Comparison of ENCODE assay signal across 20 cellular contexts in the genomic region with DNA sequence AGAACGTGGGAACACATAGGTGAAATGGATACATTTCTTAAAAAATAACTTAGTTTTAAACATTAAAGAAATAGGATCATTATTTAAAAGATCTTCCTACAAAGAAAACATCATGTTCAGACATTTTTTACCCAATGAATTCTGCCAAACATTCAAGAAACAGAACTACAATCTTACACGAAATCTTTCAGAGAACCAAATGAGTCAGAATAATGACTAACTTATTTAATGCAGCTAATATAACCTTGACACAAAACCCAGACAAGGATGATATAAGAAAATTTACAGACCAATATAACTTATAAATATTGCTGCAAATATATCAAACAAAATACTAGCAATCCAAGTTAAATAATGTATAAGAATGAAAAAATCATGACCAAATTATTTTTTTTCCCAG.
DNase-seq lines count a peak whose midpoint lies in the region; TF ChIP-seq lines count a peak whose summit lies in the region.
"Had no signal": no experiment of that assay in that cellular context is flagged by ENCODE, and none has a peak within 500 bp of the region (broad histone marks: within the 10 kb centered on the region; RNA-seq: fewer than 3 reads in every experiment).

No MANE protein-coding gene starts in this region.

- no peak overlapping the region for H3K23ac ChIP-seq in mesenchymal stem cell (ENCODE audit: low read length in 2 of 2)

- intact Hi-C loops in prostate gland (cut with DNase I) = no loop called here

- H3K79me1 ChIP-seq in mesenchymal stem cell (replicated peaks; ENCODE audit: low read length, poor library complexity, severe bottlenecking) = no peaks in the 10 kb centered on the region

- no peaks in the 10 kb centered on the region for H3K4me1 ChIP-seq in mesenchymal stem cell (ENCODE audit: control insufficient read depth, insufficient read depth, low read depth, low read length)
- no peaks in the 10 kb centered on the region for H3K4me1 ChIP-seq in prostate gland (replicated peaks)
- H3K4me1 ChIP-seq: BLaER1, upper lobe of right lung had no signal

- no peak for TF ChIP-seq POLR2A in prostate gland (IDR thresholded peaks at IDR 0.05)

- H2BK15ac ChIP-seq in mesenchymal stem cell (ENCODE audit: low read depth, poor library complexity, severe bottlenecking) = no peak overlapping the region

- no peak overlapping the region for H2BK120ac ChIP-seq in mesenchymal stem cell (ENCODE audit: low read depth, low read length)

- no peak overlapping the region for H4K91ac ChIP-seq in mesenchymal stem cell (ENCODE audit: low read length)

- H3K36me3 ChIP-seq in mesenchymal stem cell (ENCODE audit: control insufficient read depth in 1 of 2, insufficient read depth in 2 of 2, low read depth in 1 of 2, low read length in 2 of 2) (no peaks in the 10 kb centered on the region), H7 (replicated peaks; ENCODE audit: control insufficient read depth, insufficient read depth, low read length) (no peaks in the 10 kb centered on the region), prostate gland (no peaks in the 10 kb centered on the region)
- H3K36me3 ChIP-seq: BLaER1, upper lobe of right lung had no signal

- no peak overlapping the region for H4K8ac ChIP-seq in mesenchymal stem cell (ENCODE audit: low read length)

- no peak overlapping the region for H2AK5ac ChIP-seq in mesenchymal stem cell (ENCODE audit: low read length, severe bottlenecking)

- H2BK12ac ChIP-seq in mesenchymal stem cell (ENCODE audit: low read length in 2 of 2) = no peak overlapping the region

- peak overlapping the region; percentile 18 for H3K9ac ChIP-seq in mesenchymal stem cell (ENCODE audit: low read length)
- H3K9ac ChIP-seq: BLaER1 had no signal

- TF ChIP-seq CTCF in choroid plexus epithelial cell (conservative IDR thresholded peaks at IDR 0.05; ENCODE audit: low read depth, low read length) (no peak), prostate gland (IDR thresholded peaks at IDR 0.05) (no peak)

- DNase-seq in EL (peak; percentile 46), RPMI7951 (ENCODE audit: low read depth) (peak; percentile 34), choroid plexus epithelial cell (ENCODE audit: low read depth) (peak; percentile 45), mesenchymal stem cell (no peak), H7 (no peak), prostate gland (ENCODE audit: low spot score) (no peak)
- no peak for DNase-seq in activated CD4-positive, alpha-beta T cell treated with anti-CD3 and anti-CD28 coated beads for 1 hour
- no peak for DNase-seq in stimulated activated CD4-positive, alpha-beta T cell treated with anti-CD3 and anti-CD28 coated beads, Interleukin-4, amount 100 ng/mL, for 4 hours
- DNase-seq: activated CD4-positive, alpha-beta T cell treated with anti-CD3 and anti-CD28 coated beads, Interleukin-2, amount 50 U/mL, for 4 hours; activated CD8-positive, alpha-beta memory T cell treated with anti-CD3 and anti-CD28 coated beads, Interleukin-2, amount 50 U/mL, for 4 hours; COR-L47; effector memory CD8-positive, alpha-beta T cell; glutamatergic neuron; Karpas-422; NCI-H1694 treated with DMSO at 0.1 percent for 48 hours; NCI-H526 treated with DMSO at 0.1 percent for 48 hours; upper lobe of right lung had no signal

- H3K27me3 ChIP-seq in mesenchymal stem cell (ENCODE audit: control insufficient read depth in 1 of 2, insufficient read depth in 1 of 2, low read length in 2 of 2) = no peaks in the 10 kb centered on the region
- H3K27me3 ChIP-seq in H7 (ENCODE audit: control insufficient read depth, insufficient read depth, low read length) = no peaks in the 10 kb centered on the region
- H3K27me3 ChIP-seq in prostate gland (replicated peaks; ENCODE audit: insufficient read depth) = no peaks in the 10 kb centered on the region
- H3K27me3 ChIP-seq: BLaER1, upper lobe of right lung had no signal

- WGBS in mesenchymal stem cell = 71% methylated on average over 1 of the region's 2 CpGs
- WGBS in prostate gland = 58% methylated on average over 2 of the region's 2 CpGs

- no peak overlapping the region for H3K4ac ChIP-seq in mesenchymal stem cell (ENCODE audit: low read depth in 1 of 2, low read length in 2 of 2)

- no peak overlapping the region for H3K4me2 ChIP-seq in mesenchymal stem cell (ENCODE audit: low read length, poor library complexity, severe bottlenecking)
- H3K4me2 ChIP-seq: BLaER1, smooth muscle cell had no signal

- H3K9me3 ChIP-seq in mesenchymal stem cell (ENCODE audit: control insufficient read depth, low read length) (peaks cover 6% of the 10 kb centered on the region), prostate gland (no peaks in the 10 kb centered on the region)
- H3K9me3 ChIP-seq: BLaER1, upper lobe of right lung had no signal

- no peak overlapping the region for H2AFZ ChIP-seq in mesenchymal stem cell (ENCODE audit: low read depth, low read length)

- H2BK5ac ChIP-seq in mesenchymal stem cell (ENCODE audit: low read depth, low read length, poor library complexity, severe bottlenecking) = no peak overlapping the region

- no peak overlapping the region for H3K27ac ChIP-seq in mesenchymal stem cell (ENCODE audit: low read length, poor library complexity, severe bottlenecking)
- H3K27ac ChIP-seq in prostate gland = no peak overlapping the region
- H3K27ac ChIP-seq: BLaER1, upper lobe of right lung had no signal

- no peak overlapping the region for H3K14ac ChIP-seq in mesenchymal stem cell (ENCODE audit: low read length in 2 of 2)

- H3K18ac ChIP-seq in mesenchymal stem cell (ENCODE audit: low read depth in 1 of 2, low read length in 2 of 2) = no peak overlapping the region

- H3K4me3 ChIP-seq in choroid plexus epithelial cell (ENCODE audit: low read depth, low read length) (no peak overlapping the region), mesenchymal stem cell (ENCODE audit: insufficient read depth in 1 of 2, low read depth in 1 of 2, low read length in 2 of 2) (no peak overlapping the region), H7 (ENCODE audit: insufficient read depth, low read depth, low read length) (no peak overlapping the region), prostate gland (no peak overlapping the region)
- H3K4me3 ChIP-seq: BLaER1, GM12878, smooth muscle cell, upper lobe of right lung had no signal

Comparison
In these comparisons a context has a peak if more than half of its experiments do, and no peak if none do; other contexts are left out.
1. DNase-seq: peak in EL (single experiment), RPMI7951 (single experiment) and choroid plexus epithelial cell (single experiment); none in mesenchymal stem cell (single experiment), activated CD4-positive, alpha-beta T cell treated with anti-CD3 and anti-CD28 coated beads for 1 hour (single experiment), H7 (single experiment), prostate gland (single experiment) and stimulated activated CD4-positive, alpha-beta T cell treated with anti-CD3 and anti-CD28 coated beads, Interleukin-4, amount 100 ng/mL, for 4 hours (0 of 2).